In the genomic region with DNA sequence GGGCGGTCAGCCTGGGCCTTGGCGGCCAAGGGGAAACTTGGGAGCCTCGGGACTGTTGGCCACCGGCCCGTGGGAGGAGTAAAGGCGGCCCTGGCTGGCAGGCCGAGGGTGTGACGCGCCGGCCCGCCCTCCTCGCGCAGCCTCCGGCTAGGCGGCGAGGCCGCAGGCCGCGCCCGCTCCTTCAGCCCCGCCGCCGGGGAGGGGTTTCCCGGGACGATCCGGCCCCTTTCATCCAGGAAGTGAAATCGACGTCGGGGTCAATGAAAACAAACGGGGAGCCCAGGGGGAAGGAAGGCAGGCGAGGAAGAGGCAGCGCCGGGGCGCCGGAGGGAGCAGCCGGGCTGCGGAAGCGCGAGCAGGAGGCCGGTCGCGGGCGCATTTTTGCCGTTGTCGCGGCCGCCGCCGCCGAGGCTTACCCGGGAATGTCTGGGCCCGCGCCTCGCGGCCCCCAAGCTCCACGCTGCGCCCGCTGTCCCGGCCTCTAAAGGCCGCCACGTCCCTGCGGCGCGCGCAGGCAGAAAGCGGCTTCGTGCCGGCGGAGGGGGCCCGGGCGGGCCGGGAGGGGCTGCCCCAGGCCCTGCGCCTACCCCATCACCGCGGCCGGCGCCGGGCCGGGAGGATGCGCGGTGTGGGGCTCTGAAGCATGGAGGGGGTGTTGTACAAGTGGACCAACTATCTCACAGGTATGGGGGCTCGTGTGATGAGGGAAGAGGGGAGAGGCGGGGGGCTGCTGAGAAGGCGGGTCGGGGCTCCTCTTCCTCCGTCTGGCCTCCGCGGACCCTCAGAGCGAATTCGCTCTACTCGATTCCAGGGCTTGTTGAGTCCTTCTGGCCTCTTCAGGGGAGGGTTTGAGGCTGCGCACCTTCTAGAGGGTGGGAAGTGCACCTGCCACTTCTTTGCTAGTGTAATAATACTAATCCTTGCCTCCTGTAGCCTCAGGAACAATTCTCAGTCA, we compare ENCODE assay signal across 8 cellular contexts. TPM values are rescaled to one million over a fixed set of nuclear protein-coding genes. Genes with fewer than 3 reads are reported as not detected.
DNase-seq lines count a peak whose midpoint lies in the region; ATAC-seq and TF ChIP-seq lines count a peak whose summit lies in the region.

A gene (plus strand): TSS at position 231 of the 955 bp plus-strand sequence. CDS start 413 bp downstream, at position 644.

- no peaks in the 10 kb centered on the region for H3K9me3 ChIP-seq in BLaER1 treated with 17β-estradiol and CSF1 and Interleukin-3, amounts not matched to agents 10 nM and 100 nM (replicated peaks in 1 of 11)
- no peaks in the 10 kb centered on the region for H3K9me3 ChIP-seq in left lung

- intact Hi-C loops in left lung (cut with DNase I) = no loop called here

- H3K36me3 ChIP-seq in BLaER1 treated with 17β-estradiol and CSF1 and Interleukin-3, amounts not matched to agents 10 nM and 100 nM = peaks cover 0 to 10% (median 2%) of the 10 kb centered on the region in 11 experiments; a peak in 11 of 22 replicates
- H3K36me3 ChIP-seq in left lung = no peaks in the 10 kb centered on the region

- peak within 1 kb of the TSS; percentile 82 to 99 (median 92) for H3K4me2 ChIP-seq in BLaER1 treated with 17β-estradiol and CSF1 and Interleukin-3, amounts not matched to agents 10 nM and 100 nM

- DNase-seq in NCI-H526 treated with DMSO at 0.1 percent for 48 hours (lab: John Stamatoyannopoulos, UW) = peak; percentile 93
- peak; percentile 65 for DNase-seq in activated CD4-positive, alpha-beta T cell treated with anti-CD3 and anti-CD28 coated beads, Interleukin-2, amount 50 U/mL, for 1 hour
- DNase-seq in cortex of kidney (lab: John Stamatoyannopoulos, UW) = peak; percentile 54
- peak; percentile 96 to 99 for DNase-seq in left lung
- peak; percentile 65 to 70 for DNase-seq in stimulated activated CD4-positive, alpha-beta T cell treated with anti-CD3 and anti-CD28 coated beads, Interleukin-2, amount 100 ng/mL, for 48 hours

- H3K9ac ChIP-seq in BLaER1 treated with 17β-estradiol and CSF1 and Interleukin-3, amounts not matched to agents 10 nM and 100 nM = peak within 1 kb of the TSS; percentile 86 to 92 (median 89)

- peak within 1 kb of the TSS; percentile 74 to 91 (median 86) for H3K4me3 ChIP-seq in BLaER1 treated with 17β-estradiol and CSF1 and Interleukin-3, amounts not matched to agents 10 nM and 100 nM
- H3K4me3 ChIP-seq in left lung = peak within 1 kb of the TSS; percentile 70 to 88

- no peak for TF ChIP-seq CTCF in left lung (IDR thresholded peaks at IDR 0.05)

- peak within 1 kb of the TSS; percentile 72 to 93 (median 87) for H3K27ac ChIP-seq in BLaER1 treated with 17β-estradiol and CSF1 and Interleukin-3, amounts not matched to agents 10 nM and 100 nM
- peak within 1 kb of the TSS; percentile 97 to 99 for H3K27ac ChIP-seq in left lung

- peak; percentile 89 for ATAC-seq in GM19324 (IDR thresholded peaks at IDR 0.05; ENCODE audit: low FRiP score, unreplicated experiment)
- ATAC-seq in HG03460 (IDR thresholded peaks at IDR 0.05; ENCODE audit: unreplicated experiment) = peak; percentile 64
- ATAC-seq in left lung = peak; percentile 91

- no peaks in the 10 kb centered on the region for H3K27me3 ChIP-seq in BLaER1 treated with 17β-estradiol and CSF1 and Interleukin-3, amounts not matched to agents 10 nM and 100 nM
- no peaks in the 10 kb centered on the region for H3K27me3 ChIP-seq in left lung

- H4K20me1 ChIP-seq in BLaER1 treated with 17β-estradiol and CSF1 and Interleukin-3, amounts not matched to agents 10 nM and 100 nM = peaks cover 10 to 47% (median 40%) of the 10 kb centered on the region in 11 experiments; a peak in 15 of 22 replicates

- H3K4me1 ChIP-seq in BLaER1 treated with 17β-estradiol and CSF1 and Interleukin-3, amounts not matched to agents 10 nM and 100 nM = peaks cover 26 to 67% (median 44%) of the 10 kb centered on the region in 10 experiments
- H3K4me1 ChIP-seq in left lung = peaks cover 12 to 59% of the 10 kb centered on the region in 2 donors

RNA-seq across cellular contexts. Expression of the gene that starts here (rescaled TPM):
- total RNA-seq in left lung = 10 to 100 TPM; 30.3 to 35.7 TPM

Comparison
In these comparisons a context has a peak if more than half of its experiments do, and no peak if none do; other contexts are left out.
1. Peak in every context shown above with its lines: DNase-seq, ATAC-seq, H3K4me3 ChIP-seq and H3K27ac ChIP-seq.